ENCODE assay signal across 15 cellular contexts in genomic region chr16:87957296-87958069, GRCh38. TPM values are rescaled to one million over a fixed set of nuclear protein-coding genes. Genes with fewer than 3 reads are reported as not detected.
A peak's percentile ranks its signal among the peaks of the same experiment; 100 is the strongest.
DNase-seq lines count a peak whose midpoint lies in the region; ATAC-seq, FAIRE-seq and TF ChIP-seq lines count a peak whose summit lies in the region.
"Had no signal": no experiment of that assay in that cellular context is flagged by ENCODE, and none has a peak within 500 bp of the region (broad histone marks: within the 10 kb centered on the region; RNA-seq: fewer than 3 reads in every experiment).

No MANE protein-coding gene starts in this region.

- H2AFZ ChIP-seq in IMR-90 (replicated peaks; ENCODE audit: low read length, poor library complexity), result no peak overlapping the region
- no peak overlapping the region for H2AFZ ChIP-seq in GM12878 (ENCODE audit: control insufficient read depth, low read depth, low read length)
- no peak overlapping the region for H2AFZ ChIP-seq in GM23248

- no peak overlapping the region for H3K23ac ChIP-seq in IMR-90 (ENCODE audit: low read depth, low read length)

- intact Hi-C loops in IMR-90 (cut with micrococcal nuclease) (loop anchor here (2.0 to 10.0 kb wide), 4 partner anchors 57 to 607 kb away; partner anchors contain the start of gene ZNF469), GM12878 (cut with micrococcal nuclease; ENCODE audit: unreplicated experiment) (loop anchor here (5.0 to 10.0 kb wide), 2 partner anchors 87 to 480 kb away; no protein-coding TSS in a partner anchor)

- peaks cover 63% of the 10 kb centered on the region for H3K4me1 Mint-ChIP-seq in T-helper 1 cell treated with Interleukin-12 subunit alpha and Interleukin-12 subunit beta and Interleukin-4 antibody, amounts not matched to agents 30 μg/mL and 1 μg/mL, for 36 hours (ENCODE audit: low read depth)
- H3K4me1 Mint-ChIP-seq in neural crest cell, result peaks cover 40% of the 10 kb centered on the region

- H3K9me3 ChIP-seq in IMR-90 (ENCODE audit: control insufficient read depth, insufficient read depth, low read length) (no peaks in the 10 kb centered on the region), GM12878 (replicated peaks; ENCODE audit: control insufficient read depth, insufficient read depth, low read length) (no peaks in the 10 kb centered on the region), GM23248 (ENCODE audit: low read depth) (no peaks in the 10 kb centered on the region)
- H3K9me3 ChIP-seq: body of pancreas, thoracic aorta had no signal

- H4K20me1 ChIP-seq in IMR-90 (ENCODE audit: insufficient read depth, low read length) (peaks cover 13% of the 10 kb centered on the region), GM12878 (ENCODE audit: control insufficient read depth, insufficient read depth) (no peaks in the 10 kb centered on the region), GM23248 (ENCODE audit: insufficient read depth) (no peaks in the 10 kb centered on the region)

- H3K79me2 ChIP-seq in GM12878 (ENCODE audit: control insufficient read depth, insufficient read depth, low read length) (peaks cover 74% of the 10 kb centered on the region), GM23248 (ENCODE audit: insufficient read depth) (peaks cover 100% of the 10 kb centered on the region)

- 97% methylated on average over 13 of the region's 34 CpGs; no CpG with 5 or more reads in 1 of the 2 experiments for WGBS in IMR-90 (ENCODE audit: extremely low coverage in 2 of 2, insufficient read length in 1 of 2), 2 experiments
- 97% methylated on average over 34 of the region's 34 CpGs for WGBS in GM12878 (ENCODE audit: insufficient coverage, insufficient replicate concordance, low lambda C conversion rate, missing lambda C conversion rate)
- WGBS in GM23248 (ENCODE audit: low coverage in 1 of 2, low lambda C conversion rate in 2 of 2, missing lambda C conversion rate in 2 of 2), 2 experiments, result 95 to 98% methylated on average over 34 of the region's 34 CpGs

- in situ Hi-C loops in IMR-90 (cut with MboI; ENCODE audit: low sequenced_read_pairs) (no loop called here), GM12878 (cut with MboI) (loop anchor here (25.0 kb wide), 1 partner anchor 480 kb away; no protein-coding TSS in a partner anchor), GM23248 (cut with MboI) (no loop called here)

- H4K5ac ChIP-seq in IMR-90 (ENCODE audit: low read depth, low read length), result peak overlapping the region; percentile 68; the same call in 1 of the 2 replicates

- H3K27ac ChIP-seq in IMR-90 (ENCODE audit: insufficient read depth, low read length) (peak overlapping the region; percentile 2; the same call in 1 of the 2 replicates), GM12878 (ENCODE audit: control insufficient read depth, insufficient read depth) (peak overlapping the region; percentile 81), GM23248 (no peak overlapping the region)
- H3K27ac ChIP-seq: 22Rv1, thoracic aorta had no signal

- RAD21 ChIA-PET in GM12878 (lab: Charles Lee; ENCODE audit: unreplicated experiment), result interaction anchor here (1.2 kb wide), 1 partner anchor 179 kb away, joined by 4 read pairs; no protein-coding TSS in a partner anchor

- no peaks in the 10 kb centered on the region for H3K9me2 ChIP-seq in GM23248 (ENCODE audit: insufficient read depth)

- H3K56ac ChIP-seq in IMR-90 (ENCODE audit: extremely low read depth, insufficient read depth, low read length), result no peak overlapping the region

- dilution Hi-C loops in IMR-90 (cut with HindIII; ENCODE audit: low sequenced_read_pairs, unreplicated experiment), result no loop called here

- H2BK20ac ChIP-seq in IMR-90 (ENCODE audit: low read depth, low read length), result peak overlapping the region; percentile 69; the same call in 1 of the 2 replicates

- H4K8ac ChIP-seq in IMR-90 (ENCODE audit: low read depth in 2 of 2, low read length in 2 of 2), result peak overlapping the region in 1 of 2 experiments; percentile 67; a peak in 2 of 4 replicates

- POLR2A ChIA-PET in IMR-90 (lab: Charles Lee; ENCODE audit: unreplicated experiment), result interaction anchor here (0.7 kb wide), 1 partner anchor 57 kb away, joined by 3 read pairs; no protein-coding TSS in a partner anchor
- POLR2A ChIA-PET in GM12878 (lab: Charles Lee), result no interaction called here

- peaks cover 21% of the 10 kb centered on the region for H3K4me1 ChIP-seq in IMR-90 (ENCODE audit: control insufficient read depth, insufficient read depth, low read length)
- H3K4me1 ChIP-seq in GM12878 (ENCODE audit: control insufficient read depth, insufficient read depth, low read length), result peaks cover 20% of the 10 kb centered on the region
- H3K4me1 ChIP-seq in GM23248 (ENCODE audit: insufficient read depth), result peaks cover 11% of the 10 kb centered on the region

- no peaks in the 10 kb centered on the region for H3K9me3 Mint-ChIP-seq in T-helper 1 cell treated with Interleukin-12 subunit alpha and Interleukin-12 subunit beta and Interleukin-4 antibody, amounts not matched to agents 30 μg/mL and 1 μg/mL, for 36 hours
- H3K9me3 Mint-ChIP-seq in neural crest cell, result no peaks in the 10 kb centered on the region

- no peak overlapping the region; the same call in 1 of the 2 replicates for H3K18ac ChIP-seq in IMR-90 (ENCODE audit: low read depth, low read length)

- H3K27me3 Mint-ChIP-seq in T-helper 1 cell treated with Interleukin-12 subunit alpha and Interleukin-12 subunit beta and Interleukin-4 antibody, amounts not matched to agents 30 μg/mL and 1 μg/mL, for 36 hours (ENCODE audit: low read depth), result no peaks in the 10 kb centered on the region
- no peaks in the 10 kb centered on the region for H3K27me3 Mint-ChIP-seq in neural crest cell (ENCODE audit: low read depth)

- H3K36me3 Mint-ChIP-seq in T-helper 1 cell treated with Interleukin-12 subunit alpha and Interleukin-12 subunit beta and Interleukin-4 antibody, amounts not matched to agents 30 μg/mL and 1 μg/mL, for 36 hours (ENCODE audit: low read depth), result peaks cover 26% of the 10 kb centered on the region
- H3K36me3 Mint-ChIP-seq in neural crest cell (ENCODE audit: low read depth), result peaks cover 5% of the 10 kb centered on the region

- H4K91ac ChIP-seq in IMR-90 (ENCODE audit: insufficient read depth, low read depth, low read length), result peak overlapping the region; percentile 78

- TF ChIP-seq EP300 in GM12878 (IDR thresholded peaks at IDR 0.05; ENCODE audit: borderline replicate concordance in 1 of 2, control insufficient read depth in 1 of 2, low read depth in 2 of 2, low read length in 2 of 2), result no peak

- H3K4ac ChIP-seq in IMR-90 (ENCODE audit: low read depth, low read length), result peak overlapping the region; percentile 85

- CTCF ChIA-PET in IMR-90 (lab: Yijun Ruan, JAX), result no interaction called here
- CTCF ChIA-PET in GM12878 (lab: Yijun Ruan, JAX), result interaction anchor here (0.6 to 1.9 kb wide), 4 partner anchors 9 to 486 kb away, joined by 3 to 6 read pairs (median 4); no protein-coding TSS in a partner anchor

- peak overlapping the region; percentile 71 for H2AK9ac ChIP-seq in IMR-90 (replicated peaks; ENCODE audit: low read depth, low read length, poor library complexity)

- ATAC-seq in IMR-90 (ENCODE audit: low read depth) (no peak), GM12878 (no peak)
- ATAC-seq: body of pancreas, esophagus mucosa had no signal

- DNase-seq in T-helper 1 cell, result no peak
- no peak for DNase-seq in IMR-90
- DNase-seq in GM12878 (ENCODE audit: low read depth, low spot score), result no peak
- DNase-seq in neural crest cell (ENCODE audit: low read depth, low spot score), result no peak
- no peak for DNase-seq in NCI-H1092 (lab: John Stamatoyannopoulos, UW)
- DNase-seq in T1000 (lab: John Stamatoyannopoulos, UW), result no peak
- no peak for DNase-seq in GM23248
- DNase-seq: body of pancreas, DMS153, NCI-H2081 had no signal

- no peak overlapping the region for H3K4me2 ChIP-seq in IMR-90 (ENCODE audit: low read depth, low read length)
- peak overlapping the region; percentile 93 for H3K4me2 ChIP-seq in GM12878 (ENCODE audit: control insufficient read depth, insufficient read depth)
- no peak overlapping the region for H3K4me2 ChIP-seq in GM23248 (ENCODE audit: unreplicated experiment)

- H3K36me3 ChIP-seq in IMR-90 (ENCODE audit: control insufficient read depth, insufficient read depth, low read length) (peaks cover 4% of the 10 kb centered on the region), GM12878 (ENCODE audit: control insufficient read depth in 2 of 2, insufficient read depth in 2 of 2, low read length in 1 of 2) (peaks cover 0 to 12% of the 10 kb centered on the region in 2 experiments; a peak in 3 of 4 replicates), GM23248 (ENCODE audit: low read depth) (no peaks in the 10 kb centered on the region; the same call in 1 of the 2 replicates)
- H3K36me3 ChIP-seq: thoracic aorta had no signal

- peaks cover 6% of the 10 kb centered on the region for H3F3A ChIP-seq in GM23248 (ENCODE audit: insufficient read depth)

- TF ChIP-seq POLR2A in IMR-90 (IDR thresholded peaks at IDR 0.05; ENCODE audit: low read depth, low read length) (no peak), GM12878 (IDR thresholded peaks at IDR 0.05; ENCODE audit: low read depth, low read length) (no peak)

- H2AK5ac ChIP-seq in IMR-90 (ENCODE audit: low read depth, low read length), result peak overlapping the region; percentile 5; the same call in 1 of the 2 replicates

- H3K9ac ChIP-seq in IMR-90 (ENCODE audit: low read depth, low read length), result no peak overlapping the region
- H3K9ac ChIP-seq in GM12878 (ENCODE audit: control insufficient read depth, insufficient read depth, low read length), result peak overlapping the region; percentile 68; the same call in 1 of the 2 replicates
- H3K9ac ChIP-seq in GM23248, result no peak overlapping the region

- BruUV-seq in IMR-90 (replicated peaks; lab: Mats Ljungman, UMichigan) (no TSS peak), GM12878 (replicated peaks; lab: Mats Ljungman, UMichigan) (no TSS peak)

- H3K79me1 ChIP-seq in IMR-90 (ENCODE audit: low read depth in 1 of 2, low read length in 2 of 2), result peaks cover 36 to 95% of the 10 kb centered on the region in 2 experiments

- SMC1A ChIA-PET in GM12878 (lab: Charles Lee; ENCODE audit: uncharacterized antibody, unreplicated experiment), result interaction anchor here (1.7 kb wide), 1 partner anchor 178 kb away, joined by 4 read pairs; no protein-coding TSS in a partner anchor

- H3K4me3 ChIP-seq in IMR-90 (ENCODE audit: insufficient read depth, low read depth, low read length), result no peak overlapping the region
- H3K4me3 ChIP-seq in GM12878, result no peak overlapping the region
- no peak overlapping the region for H3K4me3 ChIP-seq in GM23248
- H3K4me3 ChIP-seq: body of pancreas had no signal

- peaks cover 19% of the 10 kb centered on the region for H3K9me1 ChIP-seq in IMR-90 (ENCODE audit: insufficient read depth, low read length)

- no peak for TF ChIP-seq RAD21 in IMR-90 (IDR thresholded peaks at IDR 0.05; ENCODE audit: low read length)
- no peak for TF ChIP-seq RAD21 in GM12878 (IDR thresholded peaks at IDR 0.05; ENCODE audit: insufficient read depth, low read depth, low read length)

- H3K27me3 ChIP-seq in IMR-90 (ENCODE audit: control insufficient read depth, insufficient read depth, low read length) (no peaks in the 10 kb centered on the region), GM12878 (replicated peaks in 1 of 2; ENCODE audit: control insufficient read depth in 2 of 2, insufficient read depth in 2 of 2, low read length in 1 of 2) (no peaks in the 10 kb centered on the region), GM23248 (replicated peaks; ENCODE audit: insufficient read depth) (no peaks in the 10 kb centered on the region)
- H3K27me3 ChIP-seq: body of pancreas had no signal

- no peak overlapping the region for H2BK15ac ChIP-seq in IMR-90 (ENCODE audit: low read depth, low read length)

- FAIRE-seq in GM12878 (lab: Jason Lieb, UNC), result no peak

- no peak for TF ChIP-seq CTCF in IMR-90 (conservative IDR thresholded peaks at IDR 0.05; ENCODE audit: low read depth, low read length)
- TF ChIP-seq CTCF in GM12878 (IDR thresholded peaks at IDR 0.05 in 2 of 3, conservative IDR thresholded peaks at IDR 0.05 in 1 of 3; ENCODE audit: control insufficient read depth in 2 of 3, extremely low read depth in 1 of 3, insufficient read depth in 1 of 3, low read depth in 3 of 3, low read length in 3 of 3), result no peak
- TF ChIP-seq CTCF in neural crest cell (conservative IDR thresholded peaks at IDR 0.05), result no peak

- peak overlapping the region; percentile 40; the same call in 1 of the 2 replicates for H2BK120ac ChIP-seq in IMR-90 (ENCODE audit: low read depth, low read length)

- peak overlapping the region; percentile 95 for H3K27ac Mint-ChIP-seq in T-helper 1 cell treated with Interleukin-12 subunit alpha and Interleukin-12 subunit beta and Interleukin-4 antibody, amounts not matched to agents 30 μg/mL and 1 μg/mL, for 36 hours
- H3K27ac Mint-ChIP-seq in neural crest cell (ENCODE audit: unreplicated experiment), result peak overlapping the region; percentile 97

- peak overlapping the region; percentile 30 for H2BK5ac ChIP-seq in IMR-90 (ENCODE audit: low read depth, low read length, poor library complexity, severe bottlenecking)

- H3K14ac ChIP-seq in IMR-90 (replicated peaks; ENCODE audit: low read depth, low read length), result peak overlapping the region; percentile 80; the same call in 1 of the 2 replicates

- H3K4me3 Mint-ChIP-seq in T-helper 1 cell treated with Interleukin-12 subunit alpha and Interleukin-12 subunit beta and Interleukin-4 antibody, amounts not matched to agents 30 μg/mL and 1 μg/mL, for 36 hours, result peak overlapping the region; percentile 74
- H3K4me3 Mint-ChIP-seq in neural crest cell, result peak overlapping the region; percentile 86

RNA-seq across cellular contexts. Expression of gene BANP, which starts 6.2 kb away (rescaled TPM):
- total RNA-seq in IMR-90 (2012; rRNA removed), result 16.9 and 17.4 TPM in 2 replicates
- 17.9 and 21.1 TPM in 2 replicates for polyA plus RNA-seq in IMR-90 (2012; rRNA removed)
- 12.4 and 21.0 TPM in 2 replicates for polyA plus RNA-seq in IMR-90 (2012; cell fraction: cytosol; rRNA removed)
- 38.6 and 57.0 TPM in 2 replicates for polyA plus RNA-seq in IMR-90 (2012; cell fraction: nucleus; rRNA removed; ENCODE audit: low replicate concordance)
- total RNA-seq in GM12878 (2013; cell fraction: nucleolus; rRNA removed), result 87.2 and 92.3 TPM in 2 replicates
- 9.6 and 13.4 TPM in 2 replicates for total RNA-seq in GM12878 (2014; rRNA removed)
- total RNA-seq in GM12878 (2014; rRNA removed; fragmentation: Illumina TruSeq; extraction: Trizol), result 10.8 and 11.7 TPM in 2 replicates
- total RNA-seq in GM12878 (2021), result 17.8 and 21.9 TPM in 2 replicates
- polyA plus RNA-seq in GM12878 (2011; ENCODE audit: low read depth), result 7.6 TPM
- 10.9 and 12.7 TPM in 2 replicates for polyA plus RNA-seq in GM12878 (2011; rRNA removed)
- 15.5 and 19.9 TPM in 2 replicates for polyA plus RNA-seq in GM12878 (2011; cell fraction: cytosol; rRNA removed)
- 50.3 and 65.1 TPM in 2 replicates for polyA plus RNA-seq in GM12878 (2011; cell fraction: nucleus; rRNA removed)
- polyA plus RNA-seq in GM12878 (2012), result 13.0 and 16.7 TPM in 2 replicates
- polyA plus RNA-seq in GM12878 (2014; fragmentation: Illumina TruSeq; extraction: Trizol), result 11.5 and 12.0 TPM in 2 replicates
- 1 to 10 TPM; 3.9 to 7.3 TPM for polyA plus RNA-seq in GM12878 (2014; fragmentation: Nextera tagmentation; extraction: Ambion mirVana)
- 12.9 and 14.4 TPM in 2 replicates for polyA plus RNA-seq in GM12878 (2014; rRNA removed)
- polyA plus RNA-seq in GM12878 (2016; fragmentation: Nextera tagmentation; extraction: Ambion mirVana), result 10 to 100 TPM; 13.3 to 16.8 TPM
- 38.3 and 45.5 TPM in 2 replicates for polyA minus RNA-seq in GM12878 (2011; rRNA and poly(A)+ RNA removed)
- polyA minus RNA-seq in GM12878 (2011; cell fraction: cytosol; rRNA and poly(A)+ RNA removed), result 12.9 and 14.6 TPM in 2 replicates
- 43.9 and 65.4 TPM in 2 replicates for polyA minus RNA-seq in GM12878 (2011; cell fraction: nucleus; rRNA and poly(A)+ RNA removed)
- 34.0 and 39.1 TPM in 2 replicates for total RNA-seq in neural crest cell
- 14.3 and 14.8 TPM in 2 replicates for total RNA-seq in GM23248 (2014; rRNA removed; shearing (Covaris generic))
- 14.8 and 15.9 TPM in 2 replicates for polyA plus RNA-seq in GM23248 (2016; fragmentation: Nextera tagmentation; extraction: Ambion mirVana)

RNA-seq across cellular contexts. Expression of gene CA5A, which starts 21.2 kb away (rescaled TPM):
- not detected in 2 replicates for total RNA-seq in IMR-90 (2012; rRNA removed)
- not detected in 2 replicates for polyA plus RNA-seq in IMR-90 (2012; rRNA removed)
- polyA plus RNA-seq in IMR-90 (2012; cell fraction: cytosol; rRNA removed), result not detected in 2 replicates
- polyA plus RNA-seq in IMR-90 (2012; cell fraction: nucleus; rRNA removed; ENCODE audit: low replicate concordance), result not detected in 2 replicates
- total RNA-seq in GM12878 (2013; cell fraction: nucleolus; rRNA removed), result not detected in 2 replicates
- total RNA-seq in GM12878 (2014; rRNA removed), result not detected in 2 replicates
- total RNA-seq in GM12878 (2014; rRNA removed; fragmentation: Illumina TruSeq; extraction: Trizol), result not detected in 2 replicates
- total RNA-seq in GM12878 (2021), result not detected in 2 replicates
- not detected for polyA plus RNA-seq in GM12878 (2011; ENCODE audit: low read depth)
- not detected in 2 replicates for polyA plus RNA-seq in GM12878 (2011; rRNA removed)
- not detected in 2 replicates for polyA plus RNA-seq in GM12878 (2011; cell fraction: cytosol; rRNA removed)
- polyA plus RNA-seq in GM12878 (2011; cell fraction: nucleus; rRNA removed), result not detected in 2 replicates
- 0.11 TPM in 1 of 2 replicates, not detected in the other for polyA plus RNA-seq in GM12878 (2012)
- not detected in 2 replicates for polyA plus RNA-seq in GM12878 (2014; fragmentation: Illumina TruSeq; extraction: Trizol)
- not detected for polyA plus RNA-seq in GM12878 (2014; fragmentation: Nextera tagmentation; extraction: Ambion mirVana)
- polyA plus RNA-seq in GM12878 (2014; rRNA removed), result not detected in 2 replicates
- not detected for polyA plus RNA-seq in GM12878 (2016; fragmentation: Nextera tagmentation; extraction: Ambion mirVana)
- polyA minus RNA-seq in GM12878 (2011; rRNA and poly(A)+ RNA removed), result not detected in 2 replicates
- not detected in 2 replicates for polyA minus RNA-seq in GM12878 (2011; cell fraction: cytosol; rRNA and poly(A)+ RNA removed)
- not detected in 2 replicates for polyA minus RNA-seq in GM12878 (2011; cell fraction: nucleus; rRNA and poly(A)+ RNA removed)
- not detected in 2 replicates for total RNA-seq in neural crest cell
- not detected in 2 replicates for total RNA-seq in GM23248 (2014; rRNA removed; shearing (Covaris generic))
- not detected in 2 replicates for polyA plus RNA-seq in GM23248 (2016; fragmentation: Nextera tagmentation; extraction: Ambion mirVana)
- total RNA-seq: body of pancreas, esophagus mucosa, lung microvascular endothelial cell, thoracic aorta had no signal
